Comparison of ENCODE assay signal across 14 cellular contexts in genomic region chr2:239324456-239324855, GRCh38.
DNase-seq lines count a peak whose midpoint lies in the region; ATAC-seq, FAIRE-seq and TF ChIP-seq lines count a peak whose summit lies in the region.
"Had no signal": no experiment of that assay in that cellular context is flagged by ENCODE, and none has a peak within 500 bp of the region (broad histone marks: within the 10 kb centered on the region; RNA-seq: fewer than 3 reads in every experiment).

No MANE protein-coding gene starts in this region.

- no peak overlapping the region for H2BK15ac ChIP-seq in H1 (ENCODE audit: low read length)

- H3K56ac ChIP-seq in H1 (replicated peaks; ENCODE audit: insufficient read length, low read depth, low read length): no peak overlapping the region

- 83% methylated on average over 14 of the region's 14 CpGs; no CpG with 5 or more reads in 1 of the 2 experiments for WGBS in H1 (ENCODE audit: extremely low coverage in 1 of 2, insufficient coverage in 1 of 2, insufficient read length in 1 of 2, insufficient replicate concordance in 2 of 2, low coverage in 1 of 2, low lambda C conversion rate in 2 of 2, missing lambda C conversion rate in 1 of 2), 2 experiments

- H3K18ac ChIP-seq in H1 (ENCODE audit: extremely low read depth, low read length): no peak overlapping the region

- peak overlapping the region; percentile 20 to 33 for H3K4me3 Mint-ChIP-seq in activated T-cell treated with anti-CD3 and anti-CD28 coated beads, Interleukin-2, amount 50 U/mL, for 72 hours
- H3K4me3 Mint-ChIP-seq: stimulated activated memory B cell treated with anti-CD40 and anti-IgM and Interleukin-4, amounts not matched to agents 10 μg/mL and 1 μg/mL and 100 μg/mL, for 72 hours had no signal

- intact Hi-C loops in gastrocnemius medialis (cut with DNase I; ENCODE audit: low total_unique reads): no loop called here

- H3K4me3 ChIP-seq in Loucy (ENCODE audit: low read length, poor library complexity, severe bottlenecking): no peak overlapping the region
- H3K4me3 ChIP-seq in H1 (ENCODE audit: extremely low read depth in 1 of 4, insufficient read depth in 2 of 4, low read depth in 3 of 4, low read length in 4 of 4): no peak overlapping the region
- H3K4me3 ChIP-seq in gastrocnemius medialis: no peak overlapping the region
- H3K4me3 ChIP-seq in brain microvascular endothelial cell (ENCODE audit: low read depth, low read length): no peak overlapping the region
- H3K4me3 ChIP-seq: prostate gland had no signal

- no peak overlapping the region for H3K27ac Mint-ChIP-seq in activated T-cell treated with anti-CD3 and anti-CD28 coated beads, Interleukin-2, amount 50 U/mL, for 72 hours
- H3K27ac Mint-ChIP-seq: stimulated activated memory B cell treated with anti-CD40 and anti-IgM and Interleukin-4, amounts not matched to agents 10 μg/mL and 1 μg/mL and 100 μg/mL, for 72 hours had no signal

- TF ChIP-seq POLR2A in H1 (IDR thresholded peaks at IDR 0.05; ENCODE audit: control extremely low read depth in 1 of 2, low read depth in 2 of 2, low read length in 2 of 2) (no peak), gastrocnemius medialis (IDR thresholded peaks at IDR 0.05) (no peak)

- no peak overlapping the region for H3K23ac ChIP-seq in H1 (ENCODE audit: insufficient read length)

- H4K20me1 ChIP-seq in Loucy (ENCODE audit: insufficient read depth, low read length, poor library complexity, severe bottlenecking) (no peaks in the 10 kb centered on the region), H1 (replicated peaks in 1 of 2; ENCODE audit: control insufficient read depth in 1 of 2, insufficient read depth in 2 of 2, low read length in 2 of 2) (peaks cover 6 to 10% of the 10 kb centered on the region in 2 experiments)

- H4K8ac ChIP-seq in H1 (ENCODE audit: extremely low read depth, insufficient read depth, low read length): no peak overlapping the region

- H3K4ac ChIP-seq in H1 (replicated peaks; ENCODE audit: insufficient read length, low read depth, low read length): no peak overlapping the region

- DNase-seq in activated T-cell treated with anti-CD3 and anti-CD28 coated beads, Interleukin-2, amount 50 U/mL, for 72 hours: no peak
- no peak for DNase-seq in activated T-cell treated with anti-CD3 and anti-CD28 coated beads, Interleukin-2, amount 50 U/mL, for 48 hours
- peak in 1 of 2 experiments; percentile 45 for DNase-seq in H1 (ENCODE audit: low read depth in 1 of 2, low spot score in 2 of 2)
- DNase-seq in gastrocnemius medialis: no peak
- no peak for DNase-seq in brain microvascular endothelial cell
- no peak for DNase-seq in NCI-H2081 treated with DMSO at 0.1 percent for 48 hours (lab: John Stamatoyannopoulos, UW)
- no peak for DNase-seq in GDM1 (lab: John Stamatoyannopoulos, UW)
- DNase-seq: AML-193, erythroblast, mammary epithelial cell, NCI-H510A had no signal

- peaks cover 6% of the 10 kb centered on the region; the same call in 1 of the 2 replicates for H3F3A ChIP-seq in Loucy (ENCODE audit: low read depth)

- no peaks in the 10 kb centered on the region for H3K9me2 ChIP-seq in Loucy (replicated peaks; ENCODE audit: low read depth, low read length)

- no peak for TF ChIP-seq EP300 in H1 (IDR thresholded peaks at IDR 0.05; ENCODE audit: borderline replicate concordance in 1 of 2, low read depth in 2 of 2, low read length in 2 of 2)

- peaks cover 87% of the 10 kb centered on the region for H3K4me1 Mint-ChIP-seq in activated T-cell treated with anti-CD3 and anti-CD28 coated beads, Interleukin-2, amount 50 U/mL, for 72 hours (ENCODE audit: low read depth)

- no peak overlapping the region for H2BK120ac ChIP-seq in H1 (replicated peaks; ENCODE audit: low read depth, low read length)

- H2BK5ac ChIP-seq in H1 (ENCODE audit: low read depth, low read length): 0 out of 2 replicates have a peak overlapping the region, but pooled peaks have one; percentile 56

- H3K79me2 ChIP-seq in Loucy (ENCODE audit: insufficient read depth, low read length) (peaks cover 61% of the 10 kb centered on the region), H1 (ENCODE audit: control insufficient read depth in 1 of 2, insufficient read depth in 2 of 2, low read length in 2 of 2) (peaks cover 0 to 86% of the 10 kb centered on the region in 2 experiments; a peak in 2 of 4 replicates)

- no peak overlapping the region for H2BK12ac ChIP-seq in H1 (ENCODE audit: low read depth, low read length)

- FAIRE-seq in H1 (lab: Jason Lieb, UNC): no peak

- H3K27me3 ChIP-seq in Loucy (ENCODE audit: insufficient read depth, low read length, poor library complexity, severe bottlenecking) (no peaks in the 10 kb centered on the region), H1 (replicated peaks in 1 of 4; ENCODE audit: control insufficient read depth in 3 of 4, extremely low read depth in 1 of 4, insufficient read depth in 3 of 4, low read length in 3 of 4) (no peaks in the 10 kb centered on the region), gastrocnemius medialis (no peaks in the 10 kb centered on the region), brain microvascular endothelial cell (replicated peaks) (no peaks in the 10 kb centered on the region)

- TF ChIP-seq RAD21 in H1 (IDR thresholded peaks at IDR 0.05 in 1 of 2, conservative IDR thresholded peaks at IDR 0.05 in 1 of 2; ENCODE audit: low read depth in 2 of 2, low read length in 2 of 2): no peak; a peak in 1 of 4 replicates

- no peaks in the 10 kb centered on the region for H3K36me3 ChIP-seq in Loucy (ENCODE audit: insufficient read depth, low read length)
- H3K36me3 ChIP-seq in H1 (ENCODE audit: control insufficient read depth in 2 of 4, insufficient read depth in 4 of 4, low read length in 3 of 4): peaks cover 0 to 5% (median 0%) of the 10 kb centered on the region in 4 experiments; a peak in 1 of 8 replicates
- no peaks in the 10 kb centered on the region for H3K36me3 ChIP-seq in gastrocnemius medialis
- no peaks in the 10 kb centered on the region for H3K36me3 ChIP-seq in brain microvascular endothelial cell (replicated peaks)
- H3K36me3 ChIP-seq: prostate gland had no signal

- H3K9ac ChIP-seq in Loucy (ENCODE audit: low read depth, low read length, poor library complexity, severe bottlenecking) (peak overlapping the region; percentile 0), H1 (replicated peaks in 1 of 4; ENCODE audit: extremely low read depth in 1 of 4, low read depth in 3 of 4, low read length in 3 of 4) (no peak overlapping the region)

- peaks cover 4 to 14% of the 10 kb centered on the region in 2 donors for H3K36me3 Mint-ChIP-seq in activated T-cell treated with anti-CD3 and anti-CD28 coated beads, Interleukin-2, amount 50 U/mL, for 72 hours (ENCODE audit: insufficient read depth in 2 of 2)

- no peak overlapping the region for H3K14ac ChIP-seq in H1 (ENCODE audit: insufficient read length)

- H3K4me2 ChIP-seq in Loucy (ENCODE audit: low read depth, low read length, poor library complexity, severe bottlenecking): peak overlapping the region; percentile 11
- 0 out of 4 replicates have a peak overlapping the region, but pooled peaks of 1 of the 2 experiments have one; percentile 3 for H3K4me2 ChIP-seq in H1 (ENCODE audit: insufficient read depth in 1 of 2, low read depth in 2 of 2, low read length in 2 of 2)

- CTCF ChIA-PET in H1 (lab: Charles Lee; ENCODE audit: partially characterized antibody): interaction anchor here (1.0 to 1.6 kb wide), 4 partner anchors 13 to 182 kb away, joined by 3 to 5 read pairs (median 3); no protein-coding TSS in a partner anchor

- no peak overlapping the region for H2AFZ ChIP-seq in Loucy (ENCODE audit: low read length)
- H2AFZ ChIP-seq in H1 (ENCODE audit: low read length): no peak overlapping the region

- no peak overlapping the region for H4K5ac ChIP-seq in H1 (ENCODE audit: insufficient read length, low read depth, low read length)

- no peaks in the 10 kb centered on the region for H3K9me3 Mint-ChIP-seq in activated T-cell treated with anti-CD3 and anti-CD28 coated beads, Interleukin-2, amount 50 U/mL, for 72 hours

- TF ChIP-seq CTCF in Loucy (conservative IDR thresholded peaks at IDR 0.05; ENCODE audit: low read length) (no peak), H1 (IDR thresholded peaks at IDR 0.05; ENCODE audit: control extremely low read depth in 1 of 3, insufficient read depth in 1 of 3, low read depth in 1 of 3, low read length in 3 of 3) (0 out of 4 replicates have a peak, but pooled peaks of 1 of the 3 experiments have one; percentile 13), gastrocnemius medialis (IDR thresholded peaks at IDR 0.05 in 4 of 5, conservative IDR thresholded peaks at IDR 0.05 in 1 of 5) (no peak), brain microvascular endothelial cell (IDR thresholded peaks at IDR 0.05; ENCODE audit: low read depth, low read length, missing control alignments) (no peak)

- no peak overlapping the region for H2AK5ac ChIP-seq in H1 (ENCODE audit: low read depth, low read length)

- in situ Hi-C loops in gastrocnemius medialis (cut with MboI; ENCODE audit: low sequenced_read_pairs in 4 of 4) (no loop called here), brain microvascular endothelial cell (cut with HindIII; ENCODE audit: low pct_ligation_motif_present, low sequenced_read_pairs) (no loop called here)

- no peak for ATAC-seq in activated T-cell treated with anti-CD3 and anti-CD28 coated beads, Interleukin-2, amount 50 U/mL, for 72 hours (replicated peaks in 1 of 2)
- ATAC-seq in gastrocnemius medialis: no peak
- ATAC-seq: stimulated activated memory B cell treated with anti-CD40 and anti-IgM and Interleukin-4, amounts not matched to agents 10 μg/mL and 1 μg/mL and 100 μg/mL, for 72 hours had no signal

- H4K91ac ChIP-seq in H1 (replicated peaks; ENCODE audit: insufficient read length, low read length): no peak overlapping the region

- POLR2A ChIA-PET in H1 (lab: Charles Lee; ENCODE audit: partially characterized antibody): no interaction called here

- no peaks in the 10 kb centered on the region for H3K23me2 ChIP-seq in H1 (ENCODE audit: low read depth, low read length)

- peaks cover 80% of the 10 kb centered on the region for H3K4me1 ChIP-seq in Loucy (ENCODE audit: insufficient read depth, low read length, poor library complexity, severe bottlenecking)
- peaks cover 0 to 11% (median 5%) of the 10 kb centered on the region in 4 experiments; a peak in 4 of 7 replicates for H3K4me1 ChIP-seq in H1 (replicated peaks in 1 of 4; ENCODE audit: control insufficient read depth in 3 of 4, insufficient read depth in 4 of 4, low read length in 3 of 4)
- H3K4me1 ChIP-seq in gastrocnemius medialis: peaks cover 34 to 36% of the 10 kb centered on the region in 2 donors

- H3K27ac ChIP-seq in H1 (ENCODE audit: low read depth, low read length) (no peak overlapping the region), gastrocnemius medialis (peak overlapping the region; percentile 96 to 99 (median 98)), brain microvascular endothelial cell (no peak overlapping the region)

- no peaks in the 10 kb centered on the region for H3K9me3 ChIP-seq in Loucy (ENCODE audit: insufficient read depth, low read depth, low read length)
- H3K9me3 ChIP-seq in H1 (ENCODE audit: insufficient read depth in 2 of 2, low read depth in 1 of 2, low read length in 1 of 2): peaks cover 0 to 3% of the 10 kb centered on the region in 2 experiments; a peak in 1 of 4 replicates
- H3K9me3 ChIP-seq in gastrocnemius medialis: no peaks in the 10 kb centered on the region
- H3K9me3 ChIP-seq: prostate gland had no signal

- no peak overlapping the region for H2BK20ac ChIP-seq in H1 (ENCODE audit: low read length)

- H3K27me3 Mint-ChIP-seq in activated T-cell treated with anti-CD3 and anti-CD28 coated beads, Interleukin-2, amount 50 U/mL, for 72 hours (ENCODE audit: low read depth): peaks cover 8% of the 10 kb centered on the region
- H3K27me3 Mint-ChIP-seq: stimulated activated memory B cell treated with anti-CD40 and anti-IgM and Interleukin-4, amounts not matched to agents 10 μg/mL and 1 μg/mL and 100 μg/mL, for 72 hours had no signal

- peaks cover 6% of the 10 kb centered on the region for H3K79me1 ChIP-seq in H1 (ENCODE audit: low read depth, low read length)

Comparison
In these comparisons a context has a peak if more than half of its experiments do, and no peak if none do; other contexts are left out.
1. H3K27ac ChIP-seq: peak in gastrocnemius medialis (4 of 4); none in H1 (single experiment) and brain microvascular endothelial cell (single experiment).